1 cellular context compared by ENCODE assay signal in the genomic region with DNA sequence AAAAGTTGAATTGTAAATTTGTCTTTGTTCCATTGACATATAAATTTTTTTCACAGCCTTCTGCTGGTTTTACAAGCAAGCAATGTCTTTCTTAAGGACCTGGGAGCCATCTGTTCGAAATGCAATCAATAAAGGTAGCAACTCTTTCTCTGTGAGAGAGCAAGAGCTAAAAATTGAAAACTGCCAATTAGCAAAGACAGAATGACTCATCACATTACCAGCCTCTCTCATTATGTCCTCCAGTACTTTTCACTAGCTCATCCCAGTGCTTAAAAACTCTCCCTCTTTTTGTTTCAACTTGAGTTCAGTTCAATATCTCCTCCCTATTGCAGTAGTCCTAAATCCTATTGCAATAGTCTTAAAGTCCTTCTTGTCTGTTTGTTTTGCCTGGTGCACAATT.
TF ChIP-seq lines count a peak whose summit lies in the region.

No MANE protein-coding gene starts in this region.

TF ChIP-seq in GM23338, 12 proteins besides CTCF, POLR2A, EP300 and RAD21 (continued from another document):
- TF ChIP-seq ZNF462 (CRISPR knock-in tag; IDR thresholded peaks at IDR 0.05) (no peak), STAT1 (IDR thresholded peaks at IDR 0.05; ENCODE audit: unreplicated experiment) (no peak), EZH2phosphoT487 (IDR thresholded peaks at IDR 0.05; ENCODE audit: unreplicated experiment) (no peak)
TF ChIP-seq in GM23338: peak in this region for 0.
